Comparison of ENCODE assay signal across 9 cellular contexts in genomic region chr10:75395171-75395954, GRCh38. TPM values are rescaled to one million over a fixed set of nuclear protein-coding genes. Genes with fewer than 3 reads are reported as not detected.
DNase-seq lines count a peak whose midpoint lies in the region; ATAC-seq and TF ChIP-seq lines count a peak whose summit lies in the region.
"Had no signal": no experiment of that assay in that cellular context is flagged by ENCODE, and none has a peak within 500 bp of the region (broad histone marks: within the 10 kb centered on the region; RNA-seq: fewer than 3 reads in every experiment).

No MANE protein-coding gene starts in this region.

- H3K27ac Mint-ChIP-seq in activated naive CD8-positive, alpha-beta T cell treated with anti-CD3 and anti-CD28 coated beads for 36 hours, result no peak overlapping the region
- H3K27ac Mint-ChIP-seq: activated naive CD4-positive, alpha-beta T cell treated with anti-CD3 and anti-CD28 coated beads, Interleukin-2, amount 50 U/mL, for 72 hours had no signal

- intact Hi-C loops in sciatic nerve (cut with DNase I), result loop anchor here (10.0 kb wide), 2 partner anchors 519 to 909 kb away; no protein-coding TSS in a partner anchor

- peak; percentile 95 to 98 for TF ChIP-seq CTCF in right atrium auricular region (IDR thresholded peaks at IDR 0.05)

- peak; percentile 26 to 39 for ATAC-seq in activated T-cell treated with anti-CD3 and anti-CD28 coated beads, Interleukin-2, amount 50 U/mL, for 4 hours
- ATAC-seq in sciatic nerve, result peak; percentile 42
- ATAC-seq in GM18520 (IDR thresholded peaks at IDR 0.05; ENCODE audit: unreplicated experiment), result no peak
- ATAC-seq in GM21825 (IDR thresholded peaks at IDR 0.05; ENCODE audit: unreplicated experiment), result no peak

- peaks cover 10% of the 10 kb centered on the region for H3K4me1 Mint-ChIP-seq in activated T-cell treated with anti-CD3 and anti-CD28 coated beads, Interleukin-2, amount 50 U/mL, for 4 hours (ENCODE audit: low read depth)
- peaks cover 8% of the 10 kb centered on the region for H3K4me1 Mint-ChIP-seq in activated naive CD8-positive, alpha-beta T cell treated with anti-CD3 and anti-CD28 coated beads for 36 hours

- H3K9me3 Mint-ChIP-seq in activated T-cell treated with anti-CD3 and anti-CD28 coated beads, Interleukin-2, amount 50 U/mL, for 4 hours, result no peaks in the 10 kb centered on the region
- H3K9me3 Mint-ChIP-seq in activated naive CD8-positive, alpha-beta T cell treated with anti-CD3 and anti-CD28 coated beads for 36 hours, result no peaks in the 10 kb centered on the region
- H3K9me3 Mint-ChIP-seq: activated naive CD4-positive, alpha-beta T cell treated with anti-CD3 and anti-CD28 coated beads, Interleukin-2, amount 50 U/mL, for 72 hours had no signal

- no peaks in the 10 kb centered on the region for H3K9me3 ChIP-seq in right atrium auricular region

- peaks cover 12% of the 10 kb centered on the region for H3K36me3 ChIP-seq in right atrium auricular region

- H3K4me3 Mint-ChIP-seq in activated T-cell treated with anti-CD3 and anti-CD28 coated beads, Interleukin-2, amount 50 U/mL, for 4 hours, result no peak overlapping the region
- H3K4me3 Mint-ChIP-seq in activated naive CD8-positive, alpha-beta T cell treated with anti-CD3 and anti-CD28 coated beads for 36 hours, result peak overlapping the region; percentile 52

- peak overlapping the region; percentile 40 to 52 for H3K4me3 ChIP-seq in right atrium auricular region

- H3K36me3 Mint-ChIP-seq in activated T-cell treated with anti-CD3 and anti-CD28 coated beads, Interleukin-2, amount 50 U/mL, for 4 hours (ENCODE audit: insufficient read depth), result no peaks in the 10 kb centered on the region
- H3K36me3 Mint-ChIP-seq in activated naive CD8-positive, alpha-beta T cell treated with anti-CD3 and anti-CD28 coated beads for 36 hours, result no peaks in the 10 kb centered on the region

- peaks cover 62% of the 10 kb centered on the region for H3K27me3 Mint-ChIP-seq in activated T-cell treated with anti-CD3 and anti-CD28 coated beads, Interleukin-2, amount 50 U/mL, for 4 hours (ENCODE audit: low read depth)
- H3K27me3 Mint-ChIP-seq in activated naive CD8-positive, alpha-beta T cell treated with anti-CD3 and anti-CD28 coated beads for 36 hours, result peaks cover 77% of the 10 kb centered on the region

- DNase-seq in activated T-cell treated with anti-CD3 and anti-CD28 coated beads, Interleukin-2, amount 50 U/mL, for 4 hours, result no peak
- no peak for DNase-seq in activated T-cell treated with anti-CD3 and anti-CD28 coated beads, Interleukin-2, amount 50 U/mL, for 1 hour
- DNase-seq in activated naive CD8-positive, alpha-beta T cell treated with anti-CD3 and anti-CD28 coated beads for 36 hours, result peak; percentile 47
- peak; percentile 63 for DNase-seq in right atrium auricular region (ENCODE audit: low spot score)
- peak; percentile 79 for DNase-seq in sciatic nerve (ENCODE audit: low spot score)
- DNase-seq in NOMO-1 treated with DMSO at 0.1 percent for 48 hours (lab: John Stamatoyannopoulos, UW; ENCODE audit: unreplicated experiment), result no peak

- no peaks in the 10 kb centered on the region for H3K27me3 ChIP-seq in right atrium auricular region

- H3K4me1 ChIP-seq in right atrium auricular region, result peaks cover 0 to 35% of the 10 kb centered on the region in 2 donors

- H3K27ac ChIP-seq in right atrium auricular region, result peak overlapping the region; percentile 98 to 99

RNA-seq across cellular contexts. Expression of gene ZNF503, which starts 6.2 kb away (rescaled TPM):
- total RNA-seq in activated T-cell treated with anti-CD3 and anti-CD28 coated beads, Interleukin-2, amount 50 U/mL, for 4 hours, result under 1 TPM; 0.16 to 0.30 (median 0.27) TPM
- under 1 TPM; 0.33 to 0.42 TPM for total RNA-seq in activated naive CD8-positive, alpha-beta T cell treated with anti-CD3 and anti-CD28 coated beads for 36 hours
- total RNA-seq in right atrium auricular region (1 to 10 TPM; 8.9 to 9.8 TPM), sciatic nerve (30.2 TPM)

RNA-seq across cellular contexts. Expression of gene LRMDA, which starts 36.1 kb away (rescaled TPM):
- not detected for total RNA-seq in activated T-cell treated with anti-CD3 and anti-CD28 coated beads, Interleukin-2, amount 50 U/mL, for 4 hours
- not detected for total RNA-seq in activated naive CD8-positive, alpha-beta T cell treated with anti-CD3 and anti-CD28 coated beads for 36 hours
- total RNA-seq in right atrium auricular region (10 to 100 TPM in 1 of 2 donors, 1 to 10 TPM in 1; 6.1 to 19.1 TPM), sciatic nerve (16.6 TPM)
- total RNA-seq: activated naive CD4-positive, alpha-beta T cell treated with anti-CD3 and anti-CD28 coated beads, Interleukin-2, amount 50 U/mL, for 72 hours had no signal

Comparison
In these comparisons a context has a peak if more than half of its experiments do, and no peak if none do; other contexts are left out.
1. ATAC-seq: peak in activated T-cell treated with anti-CD3 and anti-CD28 coated beads, Interleukin-2, amount 50 U/mL, for 4 hours (2 of 2) and sciatic nerve (single experiment); none in GM18520 (single experiment) and GM21825 (single experiment).
2. DNase-seq: peak in activated naive CD8-positive, alpha-beta T cell treated with anti-CD3 and anti-CD28 coated beads for 36 hours (single experiment), right atrium auricular region (single experiment) and sciatic nerve (single experiment); none in activated T-cell treated with anti-CD3 and anti-CD28 coated beads, Interleukin-2, amount 50 U/mL, for 4 hours (single experiment), activated T-cell treated with anti-CD3 and anti-CD28 coated beads, Interleukin-2, amount 50 U/mL, for 1 hour (single experiment) and NOMO-1 treated with DMSO at 0.1 percent for 48 hours (single experiment).
3. RNA of gene ZNF503, which starts 6.2 kb away (total RNA-seq): 30.2 TPM in sciatic nerve (single experiment) and 8.9 to 9.8 TPM in right atrium auricular region; 0.33 to 0.42 TPM in activated naive CD8-positive, alpha-beta T cell treated with anti-CD3 and anti-CD28 coated beads for 36 hours and 0.16 to 0.30 TPM in activated T-cell treated with anti-CD3 and anti-CD28 coated beads, Interleukin-2, amount 50 U/mL, for 4 hours; every median in the first group is over 4 times any median in the second.
4. RNA of gene LRMDA, which starts 36.1 kb away (total RNA-seq): 6.1 to 19.1 TPM in right atrium auricular region and 16.6 TPM in sciatic nerve (single experiment); not detected in activated T-cell treated with anti-CD3 and anti-CD28 coated beads, Interleukin-2, amount 50 U/mL, for 4 hours and not detected in activated naive CD8-positive, alpha-beta T cell treated with anti-CD3 and anti-CD28 coated beads for 36 hours; every median in the first group is over 4 times any median in the second.